8 cellular contexts compared by ENCODE assay signal in genomic region chr18:2547477-2548087, GRCh38. TPM values are rescaled to one million over a fixed set of nuclear protein-coding genes. Genes with fewer than 3 reads are reported as not detected.
DNase-seq lines count a peak whose midpoint lies in the region; ATAC-seq and TF ChIP-seq lines count a peak whose summit lies in the region.

No MANE protein-coding gene starts in this region.

- no peaks in the 10 kb centered on the region for H3K36me3 ChIP-seq in H7 (replicated peaks; ENCODE audit: control insufficient read depth, insufficient read depth, low read length)

- no peak overlapping the region for H3K4me3 ChIP-seq in retinal pigment epithelial cell (ENCODE audit: low read length)
- no peak overlapping the region for H3K4me3 ChIP-seq in H7 (ENCODE audit: insufficient read depth, low read depth, low read length)

- H3K27me3 ChIP-seq in foreskin keratinocyte (no peaks in the 10 kb centered on the region), H7 (ENCODE audit: control insufficient read depth, insufficient read depth, low read length) (no peaks in the 10 kb centered on the region)

- H3K27ac ChIP-seq in foreskin keratinocyte, result no peak overlapping the region

- TF ChIP-seq CTCF in foreskin keratinocyte (conservative IDR thresholded peaks at IDR 0.05) (peak; percentile 76), retinal pigment epithelial cell (conservative IDR thresholded peaks at IDR 0.05; ENCODE audit: low read depth, low read length) (peak; percentile 35)

- ATAC-seq in GM18870 (IDR thresholded peaks at IDR 0.05; ENCODE audit: unreplicated experiment), result peak; percentile 57
- ATAC-seq in foreskin keratinocyte, result peak; percentile 57
- ATAC-seq in GM21381 (IDR thresholded peaks at IDR 0.05; ENCODE audit: unreplicated experiment), result no peak

- no peaks in the 10 kb centered on the region for H3K4me1 ChIP-seq in foreskin keratinocyte

- DNase-seq in CD1c-positive myeloid dendritic cell (ENCODE audit: extremely low spot score), result peak; percentile 43
- peak; percentile 67 to 73 for DNase-seq in Kasumi-1 (lab: John Stamatoyannopoulos, UW)
- peak; percentile 53 for DNase-seq in SW480 (ENCODE audit: low spot score)
- peak in 1 of 2 donors; percentile 29 for DNase-seq in foreskin keratinocyte
- DNase-seq in retinal pigment epithelial cell (ENCODE audit: low read depth), result no peak
- no peak for DNase-seq in H7

RNA-seq across cellular contexts. Expression of gene METTL4, which starts 23.7 kb away (rescaled TPM):
- total RNA-seq in foreskin keratinocyte, result 10.9 and 12.1 TPM in 2 replicates
- 5.8 and 7.4 TPM in 2 replicates for polyA plus RNA-seq in foreskin keratinocyte
- total RNA-seq in H7 (2014; rRNA removed; shearing (Covaris generic)), result 12.1 and 12.6 TPM in 2 replicates

RNA-seq across cellular contexts. Expression of gene NDC80, which starts 23.8 kb away (rescaled TPM):
- total RNA-seq in foreskin keratinocyte, result 27.8 and 34.1 TPM in 2 replicates
- 16.9 and 22.2 TPM in 2 replicates for polyA plus RNA-seq in foreskin keratinocyte
- total RNA-seq in H7 (2014; rRNA removed; shearing (Covaris generic)), result 40.9 and 59.3 TPM in 2 replicates

Comparison
In these comparisons a context has a peak if more than half of its experiments do, and no peak if none do; other contexts are left out.
1. DNase-seq: peak in CD1c-positive myeloid dendritic cell (single experiment), Kasumi-1 (2 of 2) and SW480 (single experiment); none in retinal pigment epithelial cell (single experiment) and H7 (single experiment).